Comparison of ENCODE assay signal across 13 cellular contexts in the genomic region with DNA sequence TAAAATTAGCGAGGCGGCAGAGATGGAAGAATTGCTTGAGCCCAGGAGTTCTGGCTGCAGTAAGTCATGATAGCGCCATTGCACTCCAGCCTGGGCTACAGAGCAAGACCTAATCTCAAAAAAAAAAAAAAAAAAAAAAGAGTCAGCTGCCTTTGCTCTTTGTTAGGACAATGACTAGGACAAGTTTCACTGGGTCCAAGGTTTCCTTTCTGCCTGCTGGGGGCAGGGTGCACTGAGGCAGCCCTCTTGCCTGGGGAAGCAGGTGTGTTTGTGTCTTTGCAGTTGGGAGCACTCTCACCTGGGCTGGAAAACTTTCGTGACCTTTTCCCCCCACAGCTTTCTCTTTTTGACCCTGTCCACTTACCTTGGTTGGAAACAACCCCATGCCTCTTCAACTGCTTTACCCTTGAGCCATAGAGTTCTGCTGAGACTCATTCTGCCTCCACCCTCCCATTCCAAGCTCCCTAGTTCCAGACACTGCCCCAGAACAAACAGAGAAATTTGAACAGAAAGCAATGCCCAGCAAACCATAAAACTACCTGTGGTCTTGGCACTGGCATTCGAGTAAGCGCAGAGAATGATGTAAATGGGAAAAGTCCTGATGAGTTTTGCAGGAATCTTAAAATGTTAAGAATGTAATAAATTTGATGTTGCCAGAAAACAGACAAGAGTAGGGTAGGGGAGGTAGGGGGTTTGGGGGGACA.
"Had no signal": no experiment of that assay in that cellular context is flagged by ENCODE, and none has a peak within 500 bp of the region (broad histone marks: within the 10 kb centered on the region; RNA-seq: fewer than 3 reads in every experiment).

No MANE protein-coding gene starts in this region.

- H3K4me2 ChIP-seq: neural progenitor cell had no signal

- H3K4me1 ChIP-seq: esophagus squamous epithelium, lower lobe of right lung, neural progenitor cell, upper lobe of right lung had no signal

- H3K36me3 ChIP-seq: brain microvascular endothelial cell, esophagus squamous epithelium, lower lobe of right lung, neural progenitor cell, upper lobe of right lung had no signal

- H3K27ac ChIP-seq: brain microvascular endothelial cell, coronary artery, esophagus squamous epithelium, lower lobe of right lung, neural progenitor cell, upper lobe of right lung had no signal

- H3K9ac ChIP-seq: neural progenitor cell had no signal

- H2AFZ ChIP-seq: neural progenitor cell had no signal

- H3K27me3 ChIP-seq: brain microvascular endothelial cell, esophagus squamous epithelium, neural progenitor cell, upper lobe of right lung had no signal

- H3K4me3 ChIP-seq: coronary artery, esophagus squamous epithelium, lower lobe of right lung, neural progenitor cell, upper lobe of right lung had no signal

- H3K9me3 ChIP-seq: esophagus squamous epithelium, lower lobe of right lung, upper lobe of right lung had no signal

- DNase-seq: activated CD4-positive, alpha-beta T cell treated with anti-CD3 and anti-CD28 coated beads, Interleukin-2, amount 50 U/mL, for 1 hour; activated CD8-positive, alpha-beta memory T cell treated with anti-CD3 and anti-CD28 coated beads for 24 hours; activated naive CD8-positive, alpha-beta T cell treated with anti-CD3 and anti-CD28 coated beads for 36 hours; brain microvascular endothelial cell; esophagus squamous epithelium; left cardiac atrium; lower lobe of right lung; retina; stimulated activated naive CD8-positive, alpha-beta T cell treated with anti-CD3 and anti-CD28 coated beads, Interleukin-15, amount 100 ng/mL, for 72 hours; SW 1271; upper lobe of right lung had no signal
